Comparison of ENCODE assay signal across 18 cellular contexts in the genomic region with DNA sequence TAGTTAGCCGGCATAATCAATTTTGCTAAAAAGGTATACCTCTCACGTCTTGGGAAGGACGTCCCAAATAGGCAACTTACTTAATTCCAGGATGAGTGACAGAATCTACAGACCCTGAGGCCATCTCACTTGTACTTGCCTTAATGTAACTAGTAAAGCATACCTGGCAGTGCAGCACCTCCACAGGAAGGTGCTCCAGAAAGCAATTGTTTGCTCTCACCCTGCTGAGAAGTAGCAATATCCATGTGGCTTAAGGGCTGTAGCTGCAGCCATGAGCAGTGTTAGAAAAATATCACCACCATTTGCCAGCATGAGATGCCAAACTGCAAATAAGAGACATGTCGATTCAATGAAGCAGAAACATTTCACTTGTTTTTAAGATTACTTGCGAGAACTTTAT.
A peak's percentile ranks its signal among the peaks of the same experiment; 100 is the strongest.
DNase-seq lines count a peak whose midpoint lies in the region; ATAC-seq and TF ChIP-seq lines count a peak whose summit lies in the region.
"Had no signal": no experiment of that assay in that cellular context is flagged by ENCODE, and none has a peak within 500 bp of the region (broad histone marks: within the 10 kb centered on the region; RNA-seq: fewer than 3 reads in every experiment).

No MANE protein-coding gene starts in this region.

- H4K20me1 ChIP-seq in osteoblast (ENCODE audit: insufficient read depth, low read length): no peaks in the 10 kb centered on the region

- H3K4me2 ChIP-seq in osteoblast (ENCODE audit: insufficient read depth, low read length): peak overlapping the region; percentile 65
- H3K4me2 ChIP-seq: neural progenitor cell had no signal

- no peak overlapping the region for H2AFZ ChIP-seq in osteoblast (ENCODE audit: low read length)
- H2AFZ ChIP-seq: neural progenitor cell had no signal

- no peaks in the 10 kb centered on the region for H3K79me2 ChIP-seq in osteoblast (ENCODE audit: insufficient read depth, low read length)

- H3K9me3 ChIP-seq in KOPT-K1 (ENCODE audit: insufficient read depth, low read length, poor library complexity, severe bottlenecking) (no peaks in the 10 kb centered on the region), osteoblast (ENCODE audit: low read depth, low read length) (no peaks in the 10 kb centered on the region), body of pancreas (no peaks in the 10 kb centered on the region)
- H3K9me3 ChIP-seq: tibial nerve had no signal

- DNase-seq in DMS153 (lab: John Stamatoyannopoulos, UW) (peak; percentile 53), DMS153 treated with DMSO at 0.1 percent for 48 hours (lab: John Stamatoyannopoulos, UW; ENCODE audit: unreplicated experiment) (no peak), osteoblast (ENCODE audit: insufficient read length, low spot score, missing footprints) (no peak), body of pancreas (no peak)
- DNase-seq: 8988T; activated CD4-positive, alpha-beta T cell treated with anti-CD3 and anti-CD28 coated beads, Interleukin-2, amount 50 U/mL, for 4 hours; activated naive CD4-positive, alpha-beta T cell treated with anti-CD3 and anti-CD28 coated beads for 36 hours; activated T-cell treated with anti-CD3 and anti-CD28 coated beads for 4 hours; aorta; kidney; T-cell had no signal

- whole genome bisulfite sequencing in body of pancreas, 2 donors: 88 to 89% methylated on average over 5 of the region's 5 CpGs

- H3K27ac ChIP-seq in KOPT-K1 (ENCODE audit: low read depth, low read length, poor library complexity, severe bottlenecking): peak overlapping the region; percentile 100
- H3K27ac ChIP-seq in angular gyrus (ENCODE audit: low read depth, low read length): peak overlapping the region; percentile 68
- H3K27ac ChIP-seq in osteoblast (ENCODE audit: low read depth, low read length): no peak overlapping the region
- H3K27ac ChIP-seq in body of pancreas: no peak overlapping the region
- H3K27ac ChIP-seq: neural progenitor cell, tibial nerve had no signal

- ATAC-seq in body of pancreas: no peak
- no peak for ATAC-seq in HG02588 (IDR thresholded peaks at IDR 0.05; ENCODE audit: unreplicated experiment)
- ATAC-seq in GM21447 (IDR thresholded peaks at IDR 0.05; ENCODE audit: unreplicated experiment): no peak
- ATAC-seq: stimulated activated effector memory CD8-positive, alpha-beta T cell treated with anti-CD3 and anti-CD28 coated beads, Interleukin-12 subunit alpha, Interleukin-12 subunit beta, amount 100 ng/mL, for 72 hours had no signal

- intact Hi-C loops in body of pancreas (cut with DNase I): no loop called here

- no peak for TF ChIP-seq CTCF in osteoblast (IDR thresholded peaks at IDR 0.05; ENCODE audit: extremely low read depth, low read depth, low read length)
- TF ChIP-seq CTCF in body of pancreas (IDR thresholded peaks at IDR 0.05): no peak

- TF ChIP-seq POLR2A in body of pancreas (IDR thresholded peaks at IDR 0.05): no peak

- H3K4me1 ChIP-seq in osteoblast (ENCODE audit: insufficient read depth, low read length): peaks cover 32% of the 10 kb centered on the region
- peaks cover 25% of the 10 kb centered on the region for H3K4me1 ChIP-seq in body of pancreas

- H3K36me3 ChIP-seq in KOPT-K1 (ENCODE audit: insufficient read depth, low read length): peaks cover 26% of the 10 kb centered on the region
- H3K36me3 ChIP-seq in osteoblast (ENCODE audit: insufficient read depth, low read length): no peaks in the 10 kb centered on the region
- no peaks in the 10 kb centered on the region for H3K36me3 ChIP-seq in body of pancreas (replicated peaks in 1 of 2; ENCODE audit: insufficient read depth in 1 of 2, low read depth in 2 of 2)
- H3K36me3 ChIP-seq: neural progenitor cell, tibial nerve had no signal

- H3K27me3 ChIP-seq in osteoblast (ENCODE audit: insufficient read depth, low read length) (no peaks in the 10 kb centered on the region), body of pancreas (no peaks in the 10 kb centered on the region)
- H3K27me3 ChIP-seq: neural progenitor cell, tibial nerve had no signal

- H3K4me3 ChIP-seq in osteoblast (ENCODE audit: insufficient read depth, low read length): no peak overlapping the region
- H3K4me3 ChIP-seq in body of pancreas: no peak overlapping the region
- H3K4me3 ChIP-seq: neural progenitor cell, tibial nerve had no signal

Comparison
In these comparisons a context has a peak if more than half of its experiments do, and no peak if none do; other contexts are left out.
1. H3K27ac ChIP-seq: peak in KOPT-K1 (single experiment) and angular gyrus (single experiment); none in osteoblast (single experiment) and body of pancreas (0 of 4).